In the genomic region with DNA sequence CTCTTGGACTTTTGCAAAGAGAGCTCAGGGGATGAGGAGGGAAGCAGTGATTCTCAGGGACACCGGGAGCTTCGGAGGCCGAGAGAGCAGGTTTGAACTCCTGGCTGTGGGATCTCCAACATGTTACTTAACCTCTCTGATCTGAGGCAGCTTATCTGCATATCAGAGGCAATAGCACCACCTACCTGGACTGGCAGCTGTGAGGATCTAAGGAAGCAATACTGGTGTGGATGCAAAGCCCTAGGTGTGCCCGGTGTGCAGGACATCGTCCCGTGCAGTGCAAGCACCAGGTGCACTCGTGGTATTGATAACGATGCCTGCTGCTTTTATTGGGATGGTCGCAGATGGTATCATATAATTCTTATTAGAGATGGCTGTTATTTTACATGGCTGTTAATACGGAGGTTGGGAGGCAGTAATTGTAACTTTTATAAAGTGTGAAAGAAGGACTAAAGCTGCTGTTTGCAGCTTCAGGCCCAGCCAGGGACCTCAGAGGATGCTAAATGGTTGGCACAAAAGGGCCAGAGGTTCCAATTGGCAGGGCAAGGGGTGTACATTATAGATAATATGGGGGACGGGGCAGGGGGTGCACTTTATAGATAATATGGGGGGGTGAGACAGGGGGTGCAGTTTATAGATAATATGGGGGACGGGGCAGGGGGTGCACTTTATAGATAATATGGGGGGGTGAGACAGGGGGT, we compare ENCODE assay signal across 13 cellular contexts. TPM values are rescaled to one million over a fixed set of nuclear protein-coding genes. Genes with fewer than 3 reads are reported as not detected.
A peak's percentile ranks its signal among the peaks of the same experiment; 100 is the strongest.
DNase-seq lines count a peak whose midpoint lies in the region; ATAC-seq and TF ChIP-seq lines count a peak whose summit lies in the region.
"Had no signal": no experiment of that assay in that cellular context is flagged by ENCODE, and none has a peak within 500 bp of the region (broad histone marks: within the 10 kb centered on the region; RNA-seq: fewer than 3 reads in every experiment).

No MANE protein-coding gene starts in this region.

- H3K36me3 ChIP-seq in osteoblast (ENCODE audit: insufficient read depth, low read length) = peaks cover 39% of the 10 kb centered on the region

- peaks cover 92% of the 10 kb centered on the region for H3K79me2 ChIP-seq in osteoblast (ENCODE audit: insufficient read depth, low read length)

- H3K9me3 ChIP-seq in osteoblast (ENCODE audit: low read depth, low read length) = no peaks in the 10 kb centered on the region

- no peak overlapping the region for H3K4me2 ChIP-seq in osteoblast (ENCODE audit: insufficient read depth, low read length)

- H3K27me3 ChIP-seq in osteoblast (ENCODE audit: insufficient read depth, low read length) = no peaks in the 10 kb centered on the region

- DNase-seq in NCI-H1694 treated with DMSO at 0.1 percent for 48 hours (lab: John Stamatoyannopoulos, UW) (peak; percentile 39), NCI-H1694 (lab: John Stamatoyannopoulos, UW) (no peak), LNCaP clone FGC (ENCODE audit: low read depth) (no peak), astrocyte of the spinal cord (ENCODE audit: low read depth, low spot score) (no peak), osteoblast (ENCODE audit: insufficient read length, low spot score, missing footprints) (peak; percentile 81), NOMO-1 treated with dmso at 0.1 percent for 144 hours (lab: John Stamatoyannopoulos, UW; ENCODE audit: unreplicated experiment) (no peak), hepatic stellate cell (ENCODE audit: low spot score) (no peak)
- DNase-seq: activated CD4-positive, CD25-positive, alpha-beta regulatory T cell; HCEC 1CT; NCI-H1436; stimulated activated naive CD8-positive, alpha-beta T cell treated with anti-CD3 and anti-CD28 coated beads, Interleukin-15, Interleukin-2, amounts not matched to agents 100 U/mL and 50 U/mL, for 24 hours had no signal

- peaks cover 11% of the 10 kb centered on the region for H3K4me1 ChIP-seq in osteoblast (ENCODE audit: insufficient read depth, low read length)

- H2AFZ ChIP-seq in osteoblast (ENCODE audit: low read length) = no peak overlapping the region

- TF ChIP-seq CTCF in LNCaP clone FGC (IDR thresholded peaks at IDR 0.05; ENCODE audit: control insufficient read depth, extremely low read depth, insufficient read depth) = peak; percentile 80
- peak; percentile 21 for TF ChIP-seq CTCF in astrocyte of the spinal cord (IDR thresholded peaks at IDR 0.05; ENCODE audit: low read depth, low read length)
- no peak for TF ChIP-seq CTCF in osteoblast (IDR thresholded peaks at IDR 0.05; ENCODE audit: extremely low read depth, low read depth, low read length)

- H3K4me3 ChIP-seq in LNCaP clone FGC (ENCODE audit: low read depth, low read length) = no peak overlapping the region
- H3K4me3 ChIP-seq in astrocyte of the spinal cord (ENCODE audit: low read depth, low read length) = no peak overlapping the region
- no peak overlapping the region for H3K4me3 ChIP-seq in osteoblast (ENCODE audit: insufficient read depth, low read length)

- no peak overlapping the region for H3K27ac ChIP-seq in osteoblast (ENCODE audit: low read depth, low read length)

- no peak for ATAC-seq in GM18519 (IDR thresholded peaks at IDR 0.05; ENCODE audit: low FRiP score, unreplicated experiment)
- ATAC-seq: activated T-helper 17 cell treated with anti-CD3 and anti-CD28 coated beads, Interleukin-2, amount 50 U/mL, for 72 hours had no signal

- peaks cover 85% of the 10 kb centered on the region for H4K20me1 ChIP-seq in osteoblast (ENCODE audit: insufficient read depth, low read length)

- in situ Hi-C loops in astrocyte of the spinal cord (cut with HindIII; ENCODE audit: low sequenced_read_pairs) = no loop called here

RNA-seq across cellular contexts. Expression of gene COL5A1, which starts 14.9 kb away (rescaled TPM):
- total RNA-seq in osteoblast = 571 and 801 TPM in 2 replicates

Comparison
In these comparisons a context has a peak if more than half of its experiments do, and no peak if none do; other contexts are left out.
1. DNase-seq: peak in NCI-H1694 treated with DMSO at 0.1 percent for 48 hours (single experiment) and osteoblast (single experiment); none in NCI-H1694 (single experiment), LNCaP clone FGC (single experiment), astrocyte of the spinal cord (single experiment), NOMO-1 treated with dmso at 0.1 percent for 144 hours (single experiment) and hepatic stellate cell (single experiment).